6 cellular contexts compared by ENCODE assay signal in genomic region chr6:166870602-166871208, GRCh38.
"Had no signal": no experiment of that assay in that cellular context is flagged by ENCODE, and none has a peak within 500 bp of the region (broad histone marks: within the 10 kb centered on the region; RNA-seq: fewer than 3 reads in every experiment).

No MANE protein-coding gene starts in this region.

- H3K4me1 ChIP-seq: HAP-1 had no signal

- ATAC-seq: GM23338, HepG2 had no signal

- H3K27ac ChIP-seq: KMS-11 had no signal

- H3K36me3 ChIP-seq: HAP-1 had no signal

- DNase-seq: H7, KBM-7 had no signal

- H3K9me3 ChIP-seq: HAP-1 had no signal

- H2AFZ ChIP-seq: GM23338 had no signal

- FAIRE-seq: HepG2 had no signal

- H3K4me3 ChIP-seq: GM23338, HAP-1 had no signal

- H3K9ac ChIP-seq: KMS-11 had no signal

- H3K4me2 ChIP-seq: GM23338, KMS-11 had no signal
